In genomic region chr5:74536658-74537057, GRCh38 we compare ENCODE assay signal across 31 cellular contexts.
"Had no signal": no experiment of that assay in that cellular context is flagged by ENCODE, and none has a peak within 500 bp of the region (broad histone marks: within the 10 kb centered on the region; RNA-seq: fewer than 3 reads in every experiment).

No MANE protein-coding gene starts in this region.

- H3K4me1 Mint-ChIP-seq: activated CD4-positive, alpha-beta T cell treated with anti-CD3 and anti-CD28 coated beads for 36 hours; activated CD8-positive, alpha-beta memory T cell treated with anti-CD3 and anti-CD28 coated beads, Interleukin-2, amount 10 ng/mL, durations not matched to agents 7 days and 5 days; stimulated activated naive B cell treated with anti-CD40 and anti-IgM and Interleukin-4, amounts not matched to agents 10 μg/mL and 1 μg/mL and 100 μg/mL, for 72 hours had no signal

- H3K27ac ChIP-seq: brain microvascular endothelial cell, gastroesophageal sphincter, hepatocyte, lower lobe of right lung, thyroid gland had no signal

- H3K79me2 ChIP-seq: hepatocyte had no signal

- H3K27me3 ChIP-seq: brain microvascular endothelial cell, gastroesophageal sphincter, hepatocyte, stomach, thyroid gland had no signal

- ATAC-seq: activated CD4-positive, alpha-beta T cell treated with anti-CD3 and anti-CD28 coated beads for 36 hours; activated CD8-positive, alpha-beta memory T cell treated with anti-CD3 and anti-CD28 coated beads, Interleukin-2, amount 10 ng/mL, durations not matched to agents 7 days and 5 days; activated CD8-positive, alpha-beta T cell treated with anti-CD3 and anti-CD28 coated beads, Interleukin-2, amount 10 ng/mL, durations not matched to agents 7 days and 5 days; activated naive CD4-positive, alpha-beta T cell treated with anti-CD3 and anti-CD28 coated beads, Interleukin-2, amount 50 U/mL, for 72 hours; effector memory CD8-positive, alpha-beta T cell; gastroesophageal sphincter; left colon; mucosa of descending colon; natural killer cell treated with Interleukin-12 subunit alpha and Interleukin-12 subunit beta and Interleukin-15 and Interleukin-18, amount 100 ng/mL, for 72 hours; right cardiac atrium; stimulated activated naive B cell treated with anti-CD40 and anti-IgM and Interleukin-4, amounts not matched to agents 10 μg/mL and 1 μg/mL and 100 μg/mL, for 72 hours had no signal

- H3K4me2 ChIP-seq: hepatocyte had no signal

- DNase-seq: activated CD4-positive, alpha-beta T cell treated with anti-CD3 and anti-CD28 coated beads for 36 hours; activated CD4-positive, CD25-positive, alpha-beta regulatory T cell; activated CD8-positive, alpha-beta memory T cell treated with anti-CD3 and anti-CD28 coated beads, Interleukin-2, amount 10 ng/mL, durations not matched to agents 7 days and 5 days; activated CD8-positive, alpha-beta T cell treated with anti-CD3 and anti-CD28 coated beads, Interleukin-2, amount 10 ng/mL, durations not matched to agents 7 days and 5 days; activated naive CD4-positive, alpha-beta T cell; activated T-cell treated with anti-CD3 and anti-CD28 coated beads, Interleukin-2, amount 50 U/mL, for 48 hours; anterior cingulate cortex; brain microvascular endothelial cell; caudate nucleus; cortex of kidney; effector memory CD8-positive, alpha-beta T cell; kidney; left colon; lower lobe of right lung; mesenchymal stem cell; mucosa of descending colon; nucleus accumbens; posterior cingulate gyrus; right cardiac atrium; stimulated activated CD4-positive, alpha-beta T cell treated with anti-CD3 and anti-CD28 coated beads, Interleukin-15, amount 100 ng/mL, for 24 hours; stimulated activated CD4-positive, alpha-beta T cell treated with anti-CD3 and anti-CD28 coated beads, Interleukin-2, amount 100 ng/mL, for 24 hours; stimulated activated naive B cell treated with anti-CD40 and anti-IgM and Interleukin-4, amounts not matched to agents 10 μg/mL and 1 μg/mL and 100 μg/mL, for 72 hours; stomach; T-helper 1 cell; thyroid gland had no signal

- H2AFZ ChIP-seq: hepatocyte had no signal

- H3K9me3 ChIP-seq: thyroid gland had no signal

- H3K27ac Mint-ChIP-seq: activated CD4-positive, alpha-beta T cell treated with anti-CD3 and anti-CD28 coated beads for 36 hours; activated CD8-positive, alpha-beta memory T cell treated with anti-CD3 and anti-CD28 coated beads, Interleukin-2, amount 10 ng/mL, durations not matched to agents 7 days and 5 days; activated CD8-positive, alpha-beta T cell treated with anti-CD3 and anti-CD28 coated beads, Interleukin-2, amount 10 ng/mL, durations not matched to agents 7 days and 5 days; activated naive CD4-positive, alpha-beta T cell treated with anti-CD3 and anti-CD28 coated beads, Interleukin-2, amount 50 U/mL, for 72 hours; activated T-helper 2 cell treated with anti-CD3 and anti-CD28 coated beads, Interferon-gamma antibody, Interleukin-2, Interleukin-4, amounts not matched to agents 10 μg/mL and 5 μg/mL and 100 μg/mL, durations not matched to agents 14 hours and 24 hours and 36 hours; effector memory CD8-positive, alpha-beta T cell; natural killer cell treated with Interleukin-12 subunit alpha and Interleukin-12 subunit beta and Interleukin-15 and Interleukin-18, amount 100 ng/mL, for 72 hours; stimulated activated naive B cell treated with anti-CD40 and anti-IgM and Interleukin-4, amounts not matched to agents 10 μg/mL and 1 μg/mL and 100 μg/mL, for 72 hours; T-helper 2 cell treated with Interferon-gamma antibody and Interleukin-4, amounts not matched to agents 5 μg/mL and 100 μg/mL, for 36 hours had no signal

- H3K4me3 ChIP-seq: gastroesophageal sphincter, hepatocyte, lower lobe of right lung, mucosa of descending colon, stomach, thyroid gland had no signal

- H3K36me3 ChIP-seq: brain microvascular endothelial cell, gastroesophageal sphincter, lower lobe of right lung, stomach, thyroid gland had no signal

- H3K27me3 Mint-ChIP-seq: effector memory CD8-positive, alpha-beta T cell had no signal

- H3K4me3 Mint-ChIP-seq: activated CD4-positive, alpha-beta T cell treated with anti-CD3 and anti-CD28 coated beads for 36 hours; activated CD8-positive, alpha-beta memory T cell treated with anti-CD3 and anti-CD28 coated beads, Interleukin-2, amount 10 ng/mL, durations not matched to agents 7 days and 5 days; activated CD8-positive, alpha-beta T cell treated with anti-CD3 and anti-CD28 coated beads, Interleukin-2, amount 10 ng/mL, durations not matched to agents 7 days and 5 days; effector memory CD8-positive, alpha-beta T cell; natural killer cell treated with Interleukin-12 subunit alpha and Interleukin-12 subunit beta and Interleukin-15 and Interleukin-18, amount 100 ng/mL, for 72 hours; stimulated activated naive B cell treated with anti-CD40 and anti-IgM and Interleukin-4, amounts not matched to agents 10 μg/mL and 1 μg/mL and 100 μg/mL, for 72 hours; T-helper 2 cell treated with Interferon-gamma antibody and Interleukin-4, amounts not matched to agents 5 μg/mL and 100 μg/mL, for 36 hours had no signal

- H3K4me1 ChIP-seq: thyroid gland had no signal

- H3K36me3 Mint-ChIP-seq: activated CD8-positive, alpha-beta memory T cell treated with anti-CD3 and anti-CD28 coated beads, Interleukin-2, amount 10 ng/mL, durations not matched to agents 7 days and 5 days; stimulated activated naive B cell treated with anti-CD40 and anti-IgM and Interleukin-4, amounts not matched to agents 10 μg/mL and 1 μg/mL and 100 μg/mL, for 72 hours had no signal
